Comparison of ENCODE assay signal across 8 cellular contexts in genomic region chr7:92691578-92691977, GRCh38.
A peak's percentile ranks its signal among the peaks of the same experiment; 100 is the strongest.
DNase-seq lines count a peak whose midpoint lies in the region; ATAC-seq, FAIRE-seq and TF ChIP-seq lines count a peak whose summit lies in the region.

No MANE protein-coding gene starts in this region.

- H3K27me3 ChIP-seq in sigmoid colon, result no peaks in the 10 kb centered on the region
- H3K27me3 ChIP-seq in ovary, result no peaks in the 10 kb centered on the region

- H3K4me3 Mint-ChIP-seq in T-helper 2 cell treated with Interferon-gamma antibody and Interleukin-4, amounts not matched to agents 5 μg/mL and 100 μg/mL, for 36 hours, result peak overlapping the region; percentile 24

- H3K4me1 ChIP-seq in A549, result peaks cover 32% of the 10 kb centered on the region
- H3K4me1 ChIP-seq in sigmoid colon, result peaks cover 0 to 16% (median 3%) of the 10 kb centered on the region in 4 donors
- H3K4me1 ChIP-seq in ovary (ENCODE audit: insufficient read depth), result no peaks in the 10 kb centered on the region

- ATAC-seq in A549 (peak; percentile 60 to 74; a peak in 4 of 6 replicates), HG02571 (IDR thresholded peaks at IDR 0.05; ENCODE audit: unreplicated experiment) (peak; percentile 84)

- DNase-seq in A549 (ENCODE audit: low read depth in 1 of 2, low spot score in 1 of 2), result peak; percentile 38 to 69
- peak; percentile 40 for DNase-seq in GM03348 (ENCODE audit: low spot score)
- DNase-seq in NCI-H1048 (lab: John Stamatoyannopoulos, UW), result peak; percentile 8
- DNase-seq in T-helper 2 cell treated with Interferon-gamma antibody and Interleukin-4, amounts not matched to agents 5 μg/mL and 100 μg/mL, for 36 hours (ENCODE audit: low spot score), result no peak
- peak; percentile 81 for DNase-seq in fibroblast of pulmonary artery (ENCODE audit: low read depth)
- DNase-seq in sigmoid colon, result no peak
- no peak for DNase-seq in ovary

- H3K36me3 ChIP-seq in sigmoid colon (no peaks in the 10 kb centered on the region), ovary (no peaks in the 10 kb centered on the region)

- WGBS in A549 (ENCODE audit: missing lambda C conversion rate), result 15% methylated on average over 2 of the region's 2 CpGs
- WGBS in sigmoid colon, 2 donors, result 9 to 17% methylated on average over 2 of the region's 2 CpGs
- WGBS in ovary, 3 donors, result 45 to 52% (median 50%) methylated on average over 2 of the region's 2 CpGs

- POLR2A ChIA-PET in A549 (lab: Yijun Ruan, JAX), result no interaction called here

- intact Hi-C loops in sigmoid colon (cut with DNase I), result loop anchor here (5.0 kb wide), 1 partner anchor 59 kb away; no protein-coding TSS in a partner anchor
- intact Hi-C loops in ovary (cut with DNase I), result loop anchor here in 2 of 4 donors (10.0 kb wide), 1 partner anchor 143 kb away; the partner anchor contains the start of gene CDK6 (in 2 of the 2)

- CTCF ChIA-PET in A549 (lab: Yijun Ruan, JAX), result interaction anchor here (3.4 to 8.8 kb wide), 2 partner anchors 140 to 141 kb away, joined by 31 to 74 read pairs; no protein-coding TSS in a partner anchor

- H3K9me3 Mint-ChIP-seq in T-helper 2 cell treated with Interferon-gamma antibody and Interleukin-4, amounts not matched to agents 5 μg/mL and 100 μg/mL, for 36 hours, result peaks cover 19% of the 10 kb centered on the region

- TF ChIP-seq POLR2A in A549 (IDR thresholded peaks at IDR 0.05; ENCODE audit: low read length), result no peak
- TF ChIP-seq POLR2A in sigmoid colon (IDR thresholded peaks at IDR 0.05), result no peak
- no peak for TF ChIP-seq POLR2A in ovary (IDR thresholded peaks at IDR 0.05)

- peak; percentile 76 for FAIRE-seq in A549 (lab: Jason Lieb, UNC)

- H3K36me3 Mint-ChIP-seq in T-helper 2 cell treated with Interferon-gamma antibody and Interleukin-4, amounts not matched to agents 5 μg/mL and 100 μg/mL, for 36 hours (ENCODE audit: low read depth), result peaks cover 62% of the 10 kb centered on the region

- peak; percentile 72 for TF ChIP-seq CTCF in A549 (IDR thresholded peaks at IDR 0.05)
- TF ChIP-seq CTCF in fibroblast of pulmonary artery (IDR thresholded peaks at IDR 0.05; ENCODE audit: low read length, missing control alignments), result peak; percentile 64
- peak in 3 of 4 experiments; percentile 48 to 55 (median 52) for TF ChIP-seq CTCF in sigmoid colon (IDR thresholded peaks at IDR 0.05)
- peak in 1 of 3 donors; percentile 16 for TF ChIP-seq CTCF in ovary (IDR thresholded peaks at IDR 0.05)

- H3K4me1 Mint-ChIP-seq in T-helper 2 cell treated with Interferon-gamma antibody and Interleukin-4, amounts not matched to agents 5 μg/mL and 100 μg/mL, for 36 hours (ENCODE audit: low read depth), result peaks cover 52% of the 10 kb centered on the region

- peak; percentile 77 to 81 for TF ChIP-seq RAD21 in A549 (conservative IDR thresholded peaks at IDR 0.05 in 1 of 2, IDR thresholded peaks at IDR 0.05 in 1 of 2)

- H3K27ac ChIP-seq in A549 (peak overlapping the region; percentile 54 to 78), sigmoid colon (no peak overlapping the region), ovary (no peak overlapping the region)

- H3K4me3 ChIP-seq in A549, result no peak overlapping the region
- no peak overlapping the region for H3K4me3 ChIP-seq in fibroblast of pulmonary artery (replicated peaks; ENCODE audit: low read depth, low read length)
- H3K4me3 ChIP-seq in sigmoid colon, result no peak overlapping the region
- no peak overlapping the region for H3K4me3 ChIP-seq in ovary

- peak overlapping the region; percentile 17; the same call in 1 of the 3 replicates for H3K4me2 ChIP-seq in A549

- no peaks in the 10 kb centered on the region for H3K27me3 Mint-ChIP-seq in T-helper 2 cell treated with Interferon-gamma antibody and Interleukin-4, amounts not matched to agents 5 μg/mL and 100 μg/mL, for 36 hours (ENCODE audit: low read depth)

- peak overlapping the region; percentile 72 for H3K27ac Mint-ChIP-seq in T-helper 2 cell treated with Interferon-gamma antibody and Interleukin-4, amounts not matched to agents 5 μg/mL and 100 μg/mL, for 36 hours

- H3K9me3 ChIP-seq in A549 (0 out of 3 replicates have a peak, but pooled peaks cover 3% of the 10 kb centered on the region), sigmoid colon (no peaks in the 10 kb centered on the region), ovary (no peaks in the 10 kb centered on the region)

- TF ChIP-seq EP300 in A549 (IDR thresholded peaks at IDR 0.05) (no peak), sigmoid colon (IDR thresholded peaks at IDR 0.05) (no peak), ovary (IDR thresholded peaks at IDR 0.05) (no peak)

TF ChIP-seq in A549, 52 proteins besides CTCF, POLR2A, EP300 and RAD21:
- TF ChIP-seq NPAS2 (CRISPR knock-in tag; IDR thresholded peaks at IDR 0.05; ENCODE audit: borderline replicate concordance) (no peak), SMC3 (IDR thresholded peaks at IDR 0.05) (peak; percentile 90), MYC (IDR thresholded peaks at IDR 0.05; ENCODE audit: borderline replicate concordance, low read length) (peak; percentile 42; the same call in 1 of the 2 replicates)
- TF ChIP-seq, protein P1, sequence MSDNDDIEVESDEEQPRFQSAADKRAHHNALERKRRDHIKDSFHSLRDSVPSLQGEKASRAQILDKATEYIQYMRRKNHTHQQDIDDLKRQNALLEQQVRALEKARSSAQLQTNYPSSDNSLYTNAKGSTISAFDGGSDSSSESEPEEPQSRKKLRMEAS (IDR thresholded peaks at IDR 0.05), result peak; percentile 52

Comparison
In these comparisons a context has a peak if more than half of its experiments do, and no peak if none do; other contexts are left out.
1. DNase-seq: peak in A549 (2 of 2), GM03348 (single experiment), NCI-H1048 (single experiment) and fibroblast of pulmonary artery (single experiment); none in T-helper 2 cell treated with Interferon-gamma antibody and Interleukin-4, amounts not matched to agents 5 μg/mL and 100 μg/mL, for 36 hours (single experiment), sigmoid colon (single experiment) and ovary (0 of 5).
2. H3K27ac ChIP-seq: peak in A549 (2 of 2); none in sigmoid colon (0 of 4) and ovary (0 of 2).